ENCODE assay signal across 14 cellular contexts in genomic region chr4:148103647-148104355, GRCh38.
A peak's percentile ranks its signal among the peaks of the same experiment; 100 is the strongest.
DNase-seq lines count a peak whose midpoint lies in the region; ATAC-seq and TF ChIP-seq lines count a peak whose summit lies in the region.
"Had no signal": no experiment of that assay in that cellular context is flagged by ENCODE, and none has a peak within 500 bp of the region (broad histone marks: within the 10 kb centered on the region; RNA-seq: fewer than 3 reads in every experiment).

No MANE protein-coding gene starts in this region.

- peak; percentile 83 for ATAC-seq in Right ventricle myocardium superior (ENCODE audit: poor library complexity)
- ATAC-seq in left cardiac atrium: peak; percentile 77 to 94
- peak; percentile 85 for ATAC-seq in omental fat pad (ENCODE audit: low FRiP score)
- ATAC-seq in left colon: no peak
- ATAC-seq in GM21723 (IDR thresholded peaks at IDR 0.05; ENCODE audit: unreplicated experiment): no peak

- no peaks in the 10 kb centered on the region for H3K4me1 Mint-ChIP-seq in T-helper 2 cell treated with Interferon-gamma antibody and Interleukin-4, amounts not matched to agents 5 μg/mL and 100 μg/mL, for 36 hours (ENCODE audit: low read depth)

- intact Hi-C loops in Right ventricle myocardium superior (cut with DNase I) (no loop called here), cardiac septum (cut with DNase I) (no loop called here), left cardiac atrium (cut with DNase I) (no loop called here), left colon (cut with DNase I, micrococcal nuclease) (no loop called here)

- TF ChIP-seq CTCF in omental fat pad (IDR thresholded peaks at IDR 0.05): no peak

- H3K27ac Mint-ChIP-seq in T-helper 2 cell treated with Interferon-gamma antibody and Interleukin-4, amounts not matched to agents 5 μg/mL and 100 μg/mL, for 36 hours: no peak overlapping the region
- H3K27ac Mint-ChIP-seq: HFFc6 had no signal

- H3K4me3 Mint-ChIP-seq in T-helper 2 cell treated with Interferon-gamma antibody and Interleukin-4, amounts not matched to agents 5 μg/mL and 100 μg/mL, for 36 hours: no peak overlapping the region
- H3K4me3 Mint-ChIP-seq: CD4-positive, CD25-positive, alpha-beta regulatory T cell; HFFc6 had no signal

- H3K27me3 Mint-ChIP-seq in T-helper 2 cell treated with Interferon-gamma antibody and Interleukin-4, amounts not matched to agents 5 μg/mL and 100 μg/mL, for 36 hours (ENCODE audit: low read depth): no peaks in the 10 kb centered on the region
- H3K27me3 Mint-ChIP-seq: CD4-positive, CD25-positive, alpha-beta regulatory T cell had no signal

- no peak for DNase-seq in Right ventricle myocardium superior
- no peak for DNase-seq in cardiac septum (ENCODE audit: low spot score)
- DNase-seq in astrocyte of the hippocampus (ENCODE audit: low read depth, low spot score): peak; percentile 59
- no peak for DNase-seq in left cardiac atrium
- DNase-seq in omental fat pad (ENCODE audit: low spot score): no peak
- no peak for DNase-seq in T-helper 2 cell treated with Interferon-gamma antibody and Interleukin-4, amounts not matched to agents 5 μg/mL and 100 μg/mL, for 36 hours (ENCODE audit: low spot score)
- DNase-seq in left colon: no peak
- DNase-seq: ACHN; CD4-positive, CD25-positive, alpha-beta regulatory T cell; DMS53; GF-D8; HCEC 1CT; HFFc6 had no signal

- no peaks in the 10 kb centered on the region for H3K36me3 Mint-ChIP-seq in T-helper 2 cell treated with Interferon-gamma antibody and Interleukin-4, amounts not matched to agents 5 μg/mL and 100 μg/mL, for 36 hours (ENCODE audit: low read depth)

- no peaks in the 10 kb centered on the region for H3K9me3 Mint-ChIP-seq in T-helper 2 cell treated with Interferon-gamma antibody and Interleukin-4, amounts not matched to agents 5 μg/mL and 100 μg/mL, for 36 hours

Comparison
In these comparisons a context has a peak if more than half of its experiments do, and no peak if none do; other contexts are left out.
1. ATAC-seq: peak in Right ventricle myocardium superior (single experiment), left cardiac atrium (2 of 2) and omental fat pad (single experiment); none in left colon (single experiment) and GM21723 (single experiment).